Comparison of ENCODE assay signal across 1 cellular context in genomic region chr16:22195695-22196558, GRCh38.
A peak's percentile ranks its signal among the peaks of the same experiment; 100 is the strongest.
TF ChIP-seq lines count a peak whose summit lies in the region.

No MANE protein-coding gene starts in this region.

TF ChIP-seq in HepG2, 621 proteins besides CTCF, POLR2A, EP300 and RAD21 (continued from another document and continues in another):
- peak; percentile 8; the same call in 1 of the 2 replicates for TF ChIP-seq MNT (IDR thresholded peaks at IDR 0.05)
- peak; percentile 88; the same call in 1 of the 2 replicates for TF ChIP-seq MTERF4 (CRISPR knock-in tag; IDR thresholded peaks at IDR 0.05)
- TF ChIP-seq CCAR2 (optimal IDR thresholded peaks at IDR 0.05; ENCODE audit: low read depth, low read length), result no peak
- TF ChIP-seq ZNF580 (CRISPR knock-in tag; IDR thresholded peaks at IDR 0.05; ENCODE audit: borderline replicate concordance, low read depth), result peak; percentile 97
- peak; percentile 78 for TF ChIP-seq ZNF781 (CRISPR knock-in tag; IDR thresholded peaks at IDR 0.05; ENCODE audit: borderline replicate concordance, not compliant biosample characterization)
- TF ChIP-seq TRIM24 (CRISPR knock-in tag; IDR thresholded peaks at IDR 0.05), result no peak
- no peak for TF ChIP-seq HNRNPK (IDR thresholded peaks at IDR 0.05; ENCODE audit: low read depth, low read length, poor library complexity, severe bottlenecking)
- TF ChIP-seq ZNF138 (CRISPR knock-in tag; IDR thresholded peaks at IDR 0.05; ENCODE audit: low read depth), result peak; percentile 95; the same call in 1 of the 2 replicates
- TF ChIP-seq HMGXB3 (CRISPR knock-in tag; IDR thresholded peaks at IDR 0.05; ENCODE audit: borderline replicate concordance), result peak; percentile 79
- TF ChIP-seq ZNF713 (CRISPR knock-in tag; IDR thresholded peaks at IDR 0.05), result 0 out of 2 replicates have a peak, but pooled peaks have one; percentile 78
- TF ChIP-seq ZBTB14 (CRISPR knock-in tag; IDR thresholded peaks at IDR 0.05), result no peak
- peak in 1 of 2 experiments; percentile 62; a peak in 1 of 4 replicates for TF ChIP-seq REST (IDR thresholded peaks at IDR 0.05; ENCODE audit: borderline replicate concordance in 1 of 2, low read depth in 1 of 2, low read length in 2 of 2)
- no peak; the same call in 1 of the 2 replicates for TF ChIP-seq KDM5B (CRISPR knock-in tag; IDR thresholded peaks at IDR 0.05; ENCODE audit: borderline replicate concordance)
- no peak for TF ChIP-seq DNMT1 (CRISPR knock-in tag; IDR thresholded peaks at IDR 0.05)
- TF ChIP-seq CBX5 (CRISPR knock-in tag; IDR thresholded peaks at IDR 0.05; ENCODE audit: borderline replicate concordance), result peak; percentile 91; the same call in 1 of the 2 replicates
- peak; percentile 99 for TF ChIP-seq SMAD3 (CRISPR knock-in tag; IDR thresholded peaks at IDR 0.05)
- TF ChIP-seq ZNF670 (CRISPR knock-in tag; IDR thresholded peaks at IDR 0.05; ENCODE audit: borderline replicate concordance), result no peak
- TF ChIP-seq ZNF232 (CRISPR knock-in tag; IDR thresholded peaks at IDR 0.05; ENCODE audit: borderline replicate concordance), result peak; percentile 45; the same call in 1 of the 2 replicates
- TF ChIP-seq ZIK1 (CRISPR knock-in tag; IDR thresholded peaks at IDR 0.05; ENCODE audit: borderline replicate concordance, low read depth), result no peak
- no peak for TF ChIP-seq ZNF484 (CRISPR knock-in tag; IDR thresholded peaks at IDR 0.05; ENCODE audit: borderline replicate concordance, low read depth)
- TF ChIP-seq JUNB (CRISPR knock-in tag; IDR thresholded peaks at IDR 0.05; ENCODE audit: borderline replicate concordance), result no peak
- TF ChIP-seq HIC2 (CRISPR knock-in tag; IDR thresholded peaks at IDR 0.05; ENCODE audit: low read depth), result no peak
- no peak; the same call in 1 of the 2 replicates for TF ChIP-seq PBX2 (CRISPR knock-in tag; IDR thresholded peaks at IDR 0.05)
- TF ChIP-seq ISL2 (CRISPR knock-in tag; IDR thresholded peaks at IDR 0.05), result peak; percentile 79
- peak; percentile 94 for TF ChIP-seq ZNF607 (CRISPR knock-in tag; IDR thresholded peaks at IDR 0.05; ENCODE audit: borderline replicate concordance)
- no peak for TF ChIP-seq SMAD9 (CRISPR knock-in tag; IDR thresholded peaks at IDR 0.05)
- TF ChIP-seq ZNF446 (CRISPR knock-in tag; IDR thresholded peaks at IDR 0.05), result 0 out of 2 replicates have a peak, but pooled peaks have one; percentile 36
- peak; percentile 47; the same call in 1 of the 2 replicates for TF ChIP-seq ELK4 (CRISPR knock-in tag; IDR thresholded peaks at IDR 0.05; ENCODE audit: borderline replicate concordance)
- TF ChIP-seq ZBED4 (CRISPR knock-in tag; IDR thresholded peaks at IDR 0.05; ENCODE audit: borderline replicate concordance), result peak; percentile 88
- peak; percentile 46; the same call in 1 of the 2 replicates for TF ChIP-seq ZBTB7A (CRISPR knock-in tag; IDR thresholded peaks at IDR 0.05)
- no peak for TF ChIP-seq RFX3 (CRISPR knock-in tag; IDR thresholded peaks at IDR 0.05)
- peak; percentile 99 for TF ChIP-seq CCDC6 (CRISPR knock-in tag; IDR thresholded peaks at IDR 0.05)
- no peak for TF ChIP-seq SP2 (CRISPR knock-in tag; IDR thresholded peaks at IDR 0.05)
- TF ChIP-seq ATF5 (CRISPR knock-in tag; IDR thresholded peaks at IDR 0.05; ENCODE audit: low read depth), result no peak
- peak; percentile 88; the same call in 1 of the 2 replicates for TF ChIP-seq YEATS2 (CRISPR knock-in tag; IDR thresholded peaks at IDR 0.05; ENCODE audit: borderline replicate concordance)
